ENCODE assay signal across 8 cellular contexts in the genomic region with DNA sequence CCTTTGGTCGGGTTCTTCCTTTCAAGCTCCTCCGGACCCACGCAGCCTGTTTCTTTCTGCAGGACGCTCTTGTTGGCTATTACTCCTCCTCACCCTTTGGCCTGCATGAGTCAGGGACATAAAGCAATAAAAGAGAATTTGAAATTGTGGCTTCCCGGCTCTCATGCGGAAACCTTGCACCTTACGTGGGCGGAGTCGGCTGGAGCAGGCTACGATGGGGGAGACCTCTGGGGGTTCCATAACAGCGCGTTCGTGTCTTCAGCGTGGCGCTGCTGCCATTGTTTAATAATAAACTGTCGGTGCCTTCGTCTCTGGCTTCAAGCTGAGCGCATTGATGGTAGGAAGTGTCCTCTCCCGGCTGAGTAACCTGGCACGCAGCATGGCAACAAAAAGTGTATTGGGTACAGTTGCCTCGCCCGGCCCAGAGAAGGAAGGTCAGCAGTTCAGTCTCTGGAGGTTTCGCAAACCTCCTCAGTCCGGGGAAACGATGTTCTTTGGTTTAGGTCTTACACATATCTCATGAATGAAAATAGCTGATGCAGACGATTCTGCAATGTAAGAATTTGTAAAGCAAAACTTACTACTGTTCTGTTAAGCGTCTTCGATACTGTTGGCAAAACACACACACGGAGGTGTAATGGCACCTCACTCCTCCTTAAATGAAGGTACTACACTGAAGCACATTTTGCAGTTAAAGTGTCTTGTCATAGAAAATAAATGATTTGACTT. TPM values are rescaled to one million over a fixed set of nuclear protein-coding genes. Genes with fewer than 3 reads are reported as not detected.
A peak's percentile ranks its signal among the peaks of the same experiment; 100 is the strongest.
DNase-seq lines count a peak whose midpoint lies in the region; ATAC-seq, FAIRE-seq and TF ChIP-seq lines count a peak whose summit lies in the region.

No MANE protein-coding gene starts in this region.

- no peak for TF ChIP-seq CTCF in astrocyte (IDR thresholded peaks at IDR 0.05; ENCODE audit: insufficient read depth, low read depth, low read length)

- FAIRE-seq in astrocyte (lab: Jason Lieb, UNC), result no peak

- peak overlapping the region; percentile 98 for H3K4me3 ChIP-seq in ACC112 (ENCODE audit: low read depth, low read length)
- H3K4me3 ChIP-seq in astrocyte (ENCODE audit: insufficient read depth, low read depth, low read length), result peak overlapping the region; percentile 95
- peak overlapping the region; percentile 83 for H3K4me3 ChIP-seq in iPS-20b (ENCODE audit: low read length)
- H3K4me3 ChIP-seq in skin epidermis, result peak overlapping the region; percentile 65 to 86 (median 81)

- H3K27ac ChIP-seq in ACC112 (ENCODE audit: low read depth, low read length), result peak overlapping the region; percentile 52; the same call in 1 of the 2 replicates
- peak overlapping the region; percentile 96 for H3K27ac ChIP-seq in astrocyte (ENCODE audit: low read depth, low read length)
- no peak overlapping the region for H3K27ac ChIP-seq in iPS-20b (ENCODE audit: low read length)
- peak overlapping the region in 19 of 21 experiments; percentile 27 to 97 (median 95) for H3K27ac ChIP-seq in skin epidermis

- ATAC-seq in GM18499 (IDR thresholded peaks at IDR 0.05; ENCODE audit: insufficient read depth, unreplicated experiment), result peak; percentile 12
- peak; percentile 25 for ATAC-seq in HG02852 (IDR thresholded peaks at IDR 0.05; ENCODE audit: unreplicated experiment)

- peak; percentile 69 for DNase-seq in NCI-H510A (lab: John Stamatoyannopoulos, UW)
- peak; percentile 9 for DNase-seq in astrocyte (ENCODE audit: low read depth)
- DNase-seq in GM19240 (ENCODE audit: insufficient read length, low spot score), result no peak

- H3K9ac ChIP-seq in astrocyte (ENCODE audit: low read length) (peak overlapping the region; percentile 99), iPS-20b (ENCODE audit: low read depth, low read length) (peak overlapping the region; percentile 66; the same call in 1 of the 2 replicates)

- H3K9me3 ChIP-seq in astrocyte (ENCODE audit: insufficient read depth, low read depth, low read length), result no peaks in the 10 kb centered on the region
- no peaks in the 10 kb centered on the region; the same call in 1 of the 2 replicates for H3K9me3 ChIP-seq in iPS-20b (ENCODE audit: insufficient read depth, low read depth, low read length)

- peak overlapping the region; percentile 78 for H3K27ac Mint-ChIP-seq in astrocyte (ENCODE audit: unreplicated experiment)

- peaks cover 26% of the 10 kb centered on the region for H4K20me1 ChIP-seq in astrocyte (ENCODE audit: insufficient read depth, low read length)

- no peaks in the 10 kb centered on the region for H3K4me1 Mint-ChIP-seq in astrocyte (ENCODE audit: low read depth, unreplicated experiment)

- H3K4me1 ChIP-seq in ACC112 (ENCODE audit: control insufficient read depth, insufficient read depth, low read length, unreplicated experiment), result peaks cover 19% of the 10 kb centered on the region
- peaks cover 12% of the 10 kb centered on the region for H3K4me1 ChIP-seq in astrocyte (ENCODE audit: insufficient read depth, low read length)
- no peaks in the 10 kb centered on the region for H3K4me1 ChIP-seq in iPS-20b (ENCODE audit: insufficient read depth, low read length)

- peaks cover 2% of the 10 kb centered on the region for H3K36me3 Mint-ChIP-seq in astrocyte (ENCODE audit: low read depth, unreplicated experiment)

- peak overlapping the region; percentile 91 for H3K4me2 ChIP-seq in astrocyte (ENCODE audit: low read length)

- H3K36me3 ChIP-seq in ACC112 (ENCODE audit: insufficient read depth, low read length), result 0 out of 2 replicates have a peak, but pooled peaks cover 6% of the 10 kb centered on the region
- no peaks in the 10 kb centered on the region for H3K36me3 ChIP-seq in astrocyte (ENCODE audit: insufficient read depth, low read length)
- peaks cover 9% of the 10 kb centered on the region; the same call in 1 of the 2 replicates for H3K36me3 ChIP-seq in iPS-20b (ENCODE audit: insufficient read depth, low read depth, low read length)

- peaks cover 7% of the 10 kb centered on the region for H3K27me3 Mint-ChIP-seq in astrocyte (ENCODE audit: low read depth, unreplicated experiment)

- no peaks in the 10 kb centered on the region for H3K9me3 Mint-ChIP-seq in astrocyte (ENCODE audit: unreplicated experiment)

- H3K79me2 ChIP-seq in ACC112 (ENCODE audit: control insufficient read depth, insufficient read depth, low read length, unreplicated experiment) (peaks cover 47% of the 10 kb centered on the region), astrocyte (ENCODE audit: insufficient read depth, low read length) (peaks cover 44% of the 10 kb centered on the region)

- H3K4me3 Mint-ChIP-seq in astrocyte (ENCODE audit: unreplicated experiment), result peak overlapping the region; percentile 91

- H2AFZ ChIP-seq in ACC112 (ENCODE audit: low read length, unreplicated experiment) (peak overlapping the region; percentile 91), astrocyte (ENCODE audit: low read depth, low read length) (peak overlapping the region; percentile 98)

- no peaks in the 10 kb centered on the region for H3K27me3 ChIP-seq in ACC112 (ENCODE audit: insufficient read depth, low read length)
- H3K27me3 ChIP-seq in astrocyte (ENCODE audit: insufficient read depth, low read length), result peaks cover 3% of the 10 kb centered on the region
- peaks cover 8% of the 10 kb centered on the region; the same call in 1 of the 2 replicates for H3K27me3 ChIP-seq in iPS-20b (ENCODE audit: insufficient read depth, low read length)

RNA-seq across cellular contexts. Expression of a gene that starts 0.6 kb away (rescaled TPM):
- 28.8 and 30.9 TPM in 2 replicates for total RNA-seq in astrocyte

RNA-seq across cellular contexts. Expression of a gene that starts 4.5 kb away (rescaled TPM):
- not detected in 2 replicates for total RNA-seq in astrocyte
